ENCODE assay signal across 8 cellular contexts in the genomic region with DNA sequence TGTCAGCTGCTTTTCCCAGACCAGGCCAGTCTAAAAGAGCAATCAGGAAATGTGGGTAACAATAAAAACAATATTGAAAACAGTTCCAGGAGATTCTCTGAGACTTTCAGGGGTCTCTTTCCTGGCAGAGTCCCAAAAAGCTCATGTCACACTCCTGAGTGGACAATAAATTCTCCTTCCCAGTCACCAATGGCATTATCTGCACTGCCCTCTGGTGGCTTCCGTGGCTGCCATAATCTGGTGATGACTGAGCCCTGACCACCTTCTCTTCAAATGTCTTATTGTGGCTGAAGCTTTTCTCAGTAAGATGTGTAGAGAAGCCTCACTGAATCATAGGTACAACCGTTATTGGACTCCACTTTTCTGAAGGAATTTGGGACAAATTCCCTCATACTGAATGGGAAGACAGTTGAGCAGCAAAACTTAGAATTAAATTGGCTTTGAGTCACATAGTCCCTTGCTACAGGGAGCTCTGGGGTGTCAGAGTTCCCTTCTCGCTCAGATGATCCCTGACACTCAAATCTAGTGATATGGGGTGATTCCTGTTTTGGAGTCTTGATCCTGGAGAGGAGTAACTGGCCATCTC. TPM values are rescaled to one million over a fixed set of nuclear protein-coding genes. Genes with fewer than 3 reads are reported as not detected.
DNase-seq lines count a peak whose midpoint lies in the region; ATAC-seq and TF ChIP-seq lines count a peak whose summit lies in the region.

No MANE protein-coding gene starts in this region.

- no peak overlapping the region for H3K4me3 Mint-ChIP-seq in T-helper 2 cell treated with Interferon-gamma antibody and Interleukin-4, amounts not matched to agents 5 μg/mL and 100 μg/mL, for 36 hours
- no peak overlapping the region for H3K4me3 Mint-ChIP-seq in naive thymus-derived CD4-positive, alpha-beta T cell

- in situ Hi-C loops in GM13976 (cut with MboI; ENCODE audit: low sequenced_read_pairs, unreplicated experiment), result no loop called here

- H3K36me3 Mint-ChIP-seq in T-helper 2 cell treated with Interferon-gamma antibody and Interleukin-4, amounts not matched to agents 5 μg/mL and 100 μg/mL, for 36 hours (ENCODE audit: low read depth), result no peaks in the 10 kb centered on the region
- H3K36me3 Mint-ChIP-seq in naive thymus-derived CD4-positive, alpha-beta T cell, result no peaks in the 10 kb centered on the region

- H3K27ac Mint-ChIP-seq in T-helper 2 cell treated with Interferon-gamma antibody and Interleukin-4, amounts not matched to agents 5 μg/mL and 100 μg/mL, for 36 hours, result no peak overlapping the region
- H3K27ac Mint-ChIP-seq in naive thymus-derived CD4-positive, alpha-beta T cell, result no peak overlapping the region

- intact Hi-C loops in dorsolateral prefrontal cortex (cut with DNase I), result loop anchor here in 1 of 2 donors (5.0 kb wide), 1 partner anchor 352 kb away; no protein-coding TSS in a partner anchor
- intact Hi-C loops in naive thymus-derived CD4-positive, alpha-beta T cell (cut with micrococcal nuclease), result loop anchor here (1.0 to 10.0 kb wide), 2 partner anchors 379 to 681 kb away; no protein-coding TSS in a partner anchor

- H3K4me3 ChIP-seq in AG04450 (ENCODE audit: low read depth, low read length) (no peak overlapping the region), dorsolateral prefrontal cortex (no peak overlapping the region)
- H3K4me3 ChIP-seq in naive thymus-derived CD4-positive, alpha-beta T cell (ENCODE audit: low read length), result no peak overlapping the region

- H3K27me3 Mint-ChIP-seq in T-helper 2 cell treated with Interferon-gamma antibody and Interleukin-4, amounts not matched to agents 5 μg/mL and 100 μg/mL, for 36 hours (ENCODE audit: low read depth), result peaks cover 51% of the 10 kb centered on the region
- peaks cover 18 to 44% (median 24%) of the 10 kb centered on the region in 5 donors for H3K27me3 Mint-ChIP-seq in naive thymus-derived CD4-positive, alpha-beta T cell

- no peaks in the 10 kb centered on the region for H3K9me3 ChIP-seq in AG04450 (ENCODE audit: control insufficient read depth, insufficient read depth, low read length)
- H3K9me3 ChIP-seq in naive thymus-derived CD4-positive, alpha-beta T cell (ENCODE audit: control insufficient read depth in 2 of 3, low read length in 3 of 3), result no peaks in the 10 kb centered on the region

- no peaks in the 10 kb centered on the region for H3K4me1 ChIP-seq in naive thymus-derived CD4-positive, alpha-beta T cell (ENCODE audit: control insufficient read depth in 2 of 2, insufficient read depth in 2 of 2, low read length in 2 of 2)

- H3K4me1 Mint-ChIP-seq in T-helper 2 cell treated with Interferon-gamma antibody and Interleukin-4, amounts not matched to agents 5 μg/mL and 100 μg/mL, for 36 hours (ENCODE audit: low read depth), result no peaks in the 10 kb centered on the region
- no peaks in the 10 kb centered on the region for H3K4me1 Mint-ChIP-seq in naive thymus-derived CD4-positive, alpha-beta T cell

- peaks cover 10% of the 10 kb centered on the region for H3K27me3 ChIP-seq in AG04450 (ENCODE audit: control insufficient read depth, insufficient read depth, low read length)
- H3K27me3 ChIP-seq in dorsolateral prefrontal cortex, result peaks cover 0 to 4% (median 0%) of the 10 kb centered on the region in 45 donors
- H3K27me3 ChIP-seq in naive thymus-derived CD4-positive, alpha-beta T cell (ENCODE audit: control insufficient read depth in 2 of 2, insufficient read depth in 2 of 2, low read length in 2 of 2), result peaks cover 0 to 4% of the 10 kb centered on the region in 2 donors

- CTCF ChIA-PET in AG04450 (lab: Charles Lee), result interaction anchor here (0.6 to 2.5 kb wide), 10 partner anchors 9 to 337 kb away, joined by 3 to 9 read pairs (median 3); no protein-coding TSS in a partner anchor
- CTCF ChIA-PET in naive thymus-derived CD4-positive, alpha-beta T cell (lab: Charles Lee), result interaction anchor here (0.6 kb wide), 1 partner anchor 998 kb away, joined by 3 read pairs; no protein-coding TSS in a partner anchor

- POLR2A ChIA-PET in AG04450 (lab: Yijun Ruan, JAX), result no interaction called here
- POLR2A ChIA-PET in naive thymus-derived CD4-positive, alpha-beta T cell (lab: Charles Lee), result interaction anchor here (0.7 to 1.1 kb wide), 2 partner anchors 26 to 586 kb away, joined by 3 read pairs; no protein-coding TSS in a partner anchor

- no peaks in the 10 kb centered on the region for H3K36me3 ChIP-seq in naive thymus-derived CD4-positive, alpha-beta T cell (ENCODE audit: control insufficient read depth in 2 of 3, insufficient read depth in 3 of 3, low read length in 3 of 3)

- TF ChIP-seq CTCF in AG04450 (IDR thresholded peaks at IDR 0.05; ENCODE audit: low read depth, low read length), result peak; percentile 46
- TF ChIP-seq CTCF in GM13976 (IDR thresholded peaks at IDR 0.05; ENCODE audit: borderline replicate concordance, control extremely low read depth, extremely low read depth, insufficient read depth, missing control alignments), result peak; percentile 86
- TF ChIP-seq CTCF in dorsolateral prefrontal cortex (IDR thresholded peaks at IDR 0.05 in 54 of 56, conservative IDR thresholded peaks at IDR 0.05 in 2 of 56; ENCODE audit: low read depth in 1 of 56, partially characterized antibody in 56 of 56), result peak in 54 of 56 donors; percentile 21 to 73 (median 58)

- no peak for DNase-seq in AG04450 (ENCODE audit: low read depth, low spot score)
- peak; percentile 23 for DNase-seq in GM13976 (ENCODE audit: low spot score)
- peak; percentile 12 for DNase-seq in T-helper 2 cell treated with Interferon-gamma antibody and Interleukin-4, amounts not matched to agents 5 μg/mL and 100 μg/mL, for 36 hours (ENCODE audit: low spot score)
- DNase-seq in dorsolateral prefrontal cortex, result peak in 6 of 10 donors; percentile 24 to 60 (median 46)
- peak in 3 of 9 donors; percentile 2 to 29 (median 4) for DNase-seq in naive thymus-derived CD4-positive, alpha-beta T cell
- DNase-seq in stimulated activated naive CD4-positive, alpha-beta T cell treated with Interleukin-2 at 50 U/mL for 16 hours (lab: John Stamatoyannopoulos, UW), result no peak
- DNase-seq in occipital lobe (lab: John Stamatoyannopoulos, UW), result no peak

- no peaks in the 10 kb centered on the region for H3K9me3 Mint-ChIP-seq in T-helper 2 cell treated with Interferon-gamma antibody and Interleukin-4, amounts not matched to agents 5 μg/mL and 100 μg/mL, for 36 hours
- peaks cover 0 to 3% (median 0%) of the 10 kb centered on the region in 11 donors for H3K9me3 Mint-ChIP-seq in naive thymus-derived CD4-positive, alpha-beta T cell

- ATAC-seq in HG03159 (IDR thresholded peaks at IDR 0.05; ENCODE audit: unreplicated experiment), result peak; percentile 60
- peak; percentile 46 for ATAC-seq in naive thymus-derived CD4-positive, alpha-beta T cell

- H3K27ac ChIP-seq in AG04450 (ENCODE audit: low read depth, low read length) (no peak overlapping the region), dorsolateral prefrontal cortex (no peak overlapping the region)
- no peak overlapping the region for H3K27ac ChIP-seq in naive thymus-derived CD4-positive, alpha-beta T cell (ENCODE audit: low read depth, low read length)

RNA-seq across cellular contexts. Expression of a gene that starts 24.4 kb away (rescaled TPM):
- 0.37 and 1.6 TPM in 2 replicates for polyA plus RNA-seq in AG04450 (2011; rRNA removed)
- polyA minus RNA-seq in AG04450 (2011; rRNA and poly(A)+ RNA removed), result 0.69 and 4.0 TPM in 2 replicates
- total RNA-seq in dorsolateral prefrontal cortex (10 to 100 TPM in 11 of 120 experiments, 1 to 10 TPM in 103, under 1 TPM in 5, not detected in 1; 0.13 to 20.7 (median 4.7) TPM), occipital lobe (1.7 TPM)
- 1 to 10 TPM in 4 of 5 experiments, under 1 TPM in 1; 0.61 to 5.4 (median 1.7) TPM for total RNA-seq in naive thymus-derived CD4-positive, alpha-beta T cell
- polyA plus RNA-seq in naive thymus-derived CD4-positive, alpha-beta T cell, result 1 to 10 TPM in 1 of 2 donors, under 1 TPM in 1; 0.43 to 3.9 TPM

Comparison
In these comparisons a context has a peak if more than half of its experiments do, and no peak if none do; other contexts are left out.
1. DNase-seq: peak in GM13976 (single experiment), T-helper 2 cell treated with Interferon-gamma antibody and Interleukin-4, amounts not matched to agents 5 μg/mL and 100 μg/mL, for 36 hours (single experiment) and dorsolateral prefrontal cortex (6 of 10); none in AG04450 (single experiment), stimulated activated naive CD4-positive, alpha-beta T cell treated with Interleukin-2 at 50 U/mL for 16 hours (single experiment) and occipital lobe (single experiment).
2. Peak in every context shown above with its lines, with median percentiles within 50 percentile points of each other: CTCF ChIP-seq.